8 cellular contexts compared by ENCODE assay signal in the genomic region with DNA sequence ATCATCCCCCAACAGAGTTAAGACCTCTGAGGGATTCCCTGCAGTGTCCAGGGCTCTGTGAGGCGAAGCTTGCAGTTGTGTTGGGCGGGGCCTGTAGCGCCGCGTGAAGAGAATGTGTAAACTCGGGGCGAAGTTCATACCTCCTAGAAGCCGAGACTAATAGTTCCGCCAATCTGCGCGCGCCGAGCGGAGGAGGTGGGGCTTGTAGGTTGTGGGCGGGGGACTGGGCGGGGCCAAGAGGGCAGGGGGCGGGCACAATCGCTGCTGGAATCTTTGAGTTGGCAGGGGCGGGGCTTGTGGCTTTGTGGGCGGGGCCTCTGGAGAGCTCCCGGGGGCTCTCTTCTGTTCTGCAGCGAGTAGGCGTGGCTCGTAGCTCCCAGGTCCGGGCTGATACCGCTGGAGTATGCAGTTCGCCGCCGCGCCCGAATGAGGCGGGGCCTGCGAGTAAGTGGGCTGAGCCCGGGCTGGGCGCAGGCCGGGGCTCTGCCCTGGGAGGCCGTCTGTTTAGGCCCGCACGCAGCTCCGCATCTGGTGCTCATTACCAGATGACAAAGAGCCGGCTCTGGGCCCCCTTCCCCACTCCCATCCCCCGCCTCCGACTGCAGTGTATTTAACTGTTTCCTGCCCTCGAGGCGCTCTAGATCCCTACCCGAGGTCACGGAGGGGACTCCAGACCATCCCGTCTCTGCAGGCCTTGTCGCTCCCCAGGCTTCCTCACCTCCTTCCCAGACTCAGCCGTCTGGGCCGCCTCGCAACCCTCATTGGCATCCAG. TPM values are rescaled to one million over a fixed set of nuclear protein-coding genes. Genes with fewer than 3 reads are reported as not detected.
A peak's percentile ranks its signal among the peaks of the same experiment; 100 is the strongest.
DNase-seq lines count a peak whose midpoint lies in the region; ATAC-seq and TF ChIP-seq lines count a peak whose summit lies in the region.

No MANE protein-coding gene starts in this region.

- peak overlapping the region; percentile 47 to 96 (median 92) for H3K27ac ChIP-seq in gastroesophageal sphincter
- H3K27ac ChIP-seq in neutrophil = peak overlapping the region; percentile 74
- H3K27ac ChIP-seq in subcutaneous abdominal adipose tissue (ENCODE audit: low read depth, low read length) = peak overlapping the region; percentile 80

- H3K4me3 ChIP-seq in HFF-Myc (replicated peaks; ENCODE audit: low read depth, low read length) (peak overlapping the region; percentile 58), gastroesophageal sphincter (peak overlapping the region; percentile 33 to 55), neutrophil (ENCODE audit: low read depth in 1 of 2, low read length in 1 of 2) (peak overlapping the region; percentile 76 to 83), subcutaneous abdominal adipose tissue (ENCODE audit: low read depth in 1 of 5, low read length in 5 of 5) (peak overlapping the region; percentile 72 to 86 (median 78))

- H3K9me3 ChIP-seq in gastroesophageal sphincter (no peaks in the 10 kb centered on the region), neutrophil (no peaks in the 10 kb centered on the region), subcutaneous abdominal adipose tissue (ENCODE audit: control insufficient read depth in 5 of 5, low read length in 5 of 5) (no peaks in the 10 kb centered on the region)

- peaks cover 0 to 60% (median 22%) of the 10 kb centered on the region in 3 donors for H3K4me1 ChIP-seq in gastroesophageal sphincter
- H3K4me1 ChIP-seq in neutrophil (ENCODE audit: control insufficient read depth in 1 of 2, insufficient read depth in 1 of 2, low read depth in 1 of 2, low read length in 1 of 2) = peaks cover 22 to 26% of the 10 kb centered on the region in 2 experiments
- H3K4me1 ChIP-seq in subcutaneous abdominal adipose tissue (ENCODE audit: control insufficient read depth in 5 of 5, insufficient read depth in 5 of 5, low read length in 5 of 5) = peaks cover 5 to 58% (median 54%) of the 10 kb centered on the region in 5 donors

- peaks cover 19% of the 10 kb centered on the region for H3K27me3 Mint-ChIP-seq in activated naive CD4-positive, alpha-beta T cell treated with anti-CD3 and anti-CD28 coated beads, Interleukin-2, amount 10 ng/mL, durations not matched to agents 7 days and 5 days

- H3K4me1 Mint-ChIP-seq in activated naive CD4-positive, alpha-beta T cell treated with anti-CD3 and anti-CD28 coated beads, Interleukin-2, amount 10 ng/mL, durations not matched to agents 7 days and 5 days = peaks cover 46% of the 10 kb centered on the region

- H3K36me3 Mint-ChIP-seq in activated naive CD4-positive, alpha-beta T cell treated with anti-CD3 and anti-CD28 coated beads, Interleukin-2, amount 10 ng/mL, durations not matched to agents 7 days and 5 days = peaks cover 4% of the 10 kb centered on the region

- WGBS in gastroesophageal sphincter (ENCODE audit: low coverage in 1 of 2), 2 donors = 0% methylated on average over 1 to 10 of the region's 52 CpGs

- peak overlapping the region in 4 of 5 donors; percentile 58 to 80 (median 69) for H3K9ac ChIP-seq in subcutaneous abdominal adipose tissue (ENCODE audit: low read length in 5 of 5)

- H3K27me3 ChIP-seq in gastroesophageal sphincter (peaks cover 10% of the 10 kb centered on the region), neutrophil (peaks cover 82% of the 10 kb centered on the region), subcutaneous abdominal adipose tissue (ENCODE audit: control insufficient read depth in 5 of 5, insufficient read depth in 4 of 5, low read length in 5 of 5) (no peaks in the 10 kb centered on the region)

- peak; percentile 45 to 57 for TF ChIP-seq POLR2A in gastroesophageal sphincter (IDR thresholded peaks at IDR 0.05)

- DNase-seq in GM03348 (ENCODE audit: low spot score) = peak; percentile 97
- peak; percentile 95 for DNase-seq in HFF-Myc (ENCODE audit: extremely low read depth, low read depth)
- DNase-seq in MV-4-11 (lab: John Stamatoyannopoulos, UW) = peak; percentile 97
- peak; percentile 99 for DNase-seq in SK-N-DZ (ENCODE audit: low spot score)
- DNase-seq in activated naive CD4-positive, alpha-beta T cell treated with anti-CD3 and anti-CD28 coated beads, Interleukin-2, amount 10 ng/mL, durations not matched to agents 7 days and 5 days = peak; percentile 100

- no peaks in the 10 kb centered on the region for H3K9me3 Mint-ChIP-seq in activated naive CD4-positive, alpha-beta T cell treated with anti-CD3 and anti-CD28 coated beads, Interleukin-2, amount 10 ng/mL, durations not matched to agents 7 days and 5 days

- peak overlapping the region; percentile 85 for H3K4me3 Mint-ChIP-seq in activated naive CD4-positive, alpha-beta T cell treated with anti-CD3 and anti-CD28 coated beads, Interleukin-2, amount 10 ng/mL, durations not matched to agents 7 days and 5 days

- ATAC-seq in gastroesophageal sphincter = peak; percentile 89

- H3K36me3 ChIP-seq in gastroesophageal sphincter (no peaks in the 10 kb centered on the region), neutrophil (no peaks in the 10 kb centered on the region), subcutaneous abdominal adipose tissue (ENCODE audit: control insufficient read depth in 5 of 5, insufficient read depth in 5 of 5, low read length in 5 of 5) (no peaks in the 10 kb centered on the region)

- TF ChIP-seq CTCF in HFF-Myc (IDR thresholded peaks at IDR 0.05; ENCODE audit: low read depth, low read length, missing control alignments) = no peak
- peak in 1 of 4 experiments; percentile 7 for TF ChIP-seq CTCF in gastroesophageal sphincter (IDR thresholded peaks at IDR 0.05)
- no peak for TF ChIP-seq CTCF in neutrophil (IDR thresholded peaks at IDR 0.05)

- CTCF ChIA-PET in activated naive CD4-positive, alpha-beta T cell treated with anti-CD3 and anti-CD28 coated beads, Interleukin-2, amount 10 ng/mL, durations not matched to agents 7 days and 5 days (lab: Charles Lee) = interaction anchor here (0.9 to 6.6 kb wide), 15 partner anchors 9 to 109 kb away, joined by 3 to 80 read pairs (median 9); partner anchors contain the start of genes B4GAT1, BRMS1, NPAS4 and RIN1

- peak overlapping the region; percentile 100 for H3K27ac Mint-ChIP-seq in activated naive CD4-positive, alpha-beta T cell treated with anti-CD3 and anti-CD28 coated beads, Interleukin-2, amount 10 ng/mL, durations not matched to agents 7 days and 5 days

- no peak for TF ChIP-seq EP300 in gastroesophageal sphincter (IDR thresholded peaks at IDR 0.05)

RNA-seq across cellular contexts. Expression of gene CD248, which starts 4.1 kb away (rescaled TPM):
- polyA plus RNA-seq in SK-N-DZ (2014; cell fraction: cytosol; rRNA removed) = 10.9 and 12.6 TPM in 2 replicates
- 4.7 and 5.3 TPM in 2 replicates for polyA plus RNA-seq in SK-N-DZ (2014; cell fraction: nucleus; rRNA removed)
- 10 to 100 TPM; 23.1 to 68.2 (median 27.0) TPM for total RNA-seq in gastroesophageal sphincter

RNA-seq across cellular contexts. Expression of gene TMEM151A, which starts 21.0 kb away (rescaled TPM):
- 3.3 and 4.1 TPM in 2 replicates for polyA plus RNA-seq in SK-N-DZ (2014; cell fraction: cytosol; rRNA removed)
- 1.2 and 2.7 TPM in 2 replicates for polyA plus RNA-seq in SK-N-DZ (2014; cell fraction: nucleus; rRNA removed)
- total RNA-seq in gastroesophageal sphincter = under 1 TPM in 1 of 4 donors, not detected in 3; 0.66 TPM

RNA-seq across cellular contexts. Expression of gene RIN1, which starts 23.5 kb away (rescaled TPM):
- 3.2 and 3.8 TPM in 2 replicates for polyA plus RNA-seq in SK-N-DZ (2014; cell fraction: cytosol; rRNA removed)
- 5.6 and 15.1 TPM in 2 replicates for polyA plus RNA-seq in SK-N-DZ (2014; cell fraction: nucleus; rRNA removed)
- 1 to 10 TPM; 3.8 to 9.3 (median 4.7) TPM for total RNA-seq in gastroesophageal sphincter

RNA-seq across cellular contexts. Expression of gene YIF1A, which starts 23.8 kb away (rescaled TPM):
- 115 and 153 TPM in 2 replicates for polyA plus RNA-seq in SK-N-DZ (2014; cell fraction: cytosol; rRNA removed)
- polyA plus RNA-seq in SK-N-DZ (2014; cell fraction: nucleus; rRNA removed) = 114 and 115 TPM in 2 replicates
- total RNA-seq in gastroesophageal sphincter = 10 to 100 TPM; 39.4 to 79.3 (median 64.5) TPM

RNA-seq across cellular contexts. Expression of gene BRMS1, which starts 32.2 kb away (rescaled TPM):
- polyA plus RNA-seq in SK-N-DZ (2014; cell fraction: cytosol; rRNA removed) = 90.6 and 91.7 TPM in 2 replicates
- 69.4 and 98.9 TPM in 2 replicates for polyA plus RNA-seq in SK-N-DZ (2014; cell fraction: nucleus; rRNA removed)
- total RNA-seq in gastroesophageal sphincter = 10 to 100 TPM; 26.6 to 44.2 (median 35.5) TPM

Comparison
In these comparisons a context has a peak if more than half of its experiments do, and no peak if none do; other contexts are left out.
1. Peak in every context shown above with its lines: DNase-seq, ATAC-seq, H3K4me3 ChIP-seq and H3K27ac ChIP-seq.